In genomic region chr2:218397502-218398436, GRCh38 we compare ENCODE assay signal across 1 cellular context.
TF ChIP-seq lines count a peak whose summit lies in the region.

No MANE protein-coding gene starts in this region.

TF ChIP-seq in HepG2, 621 proteins besides CTCF, POLR2A, EP300 and RAD21 (continued from another document and continues in another):
- TF ChIP-seq KLF12 (CRISPR knock-in tag; IDR thresholded peaks at IDR 0.05; ENCODE audit: borderline replicate concordance), result peak; percentile 80; the same call in 1 of the 2 replicates
- no peak for TF ChIP-seq HHEX (CRISPR knock-in tag; IDR thresholded peaks at IDR 0.05)
- TF ChIP-seq, protein P1, sequence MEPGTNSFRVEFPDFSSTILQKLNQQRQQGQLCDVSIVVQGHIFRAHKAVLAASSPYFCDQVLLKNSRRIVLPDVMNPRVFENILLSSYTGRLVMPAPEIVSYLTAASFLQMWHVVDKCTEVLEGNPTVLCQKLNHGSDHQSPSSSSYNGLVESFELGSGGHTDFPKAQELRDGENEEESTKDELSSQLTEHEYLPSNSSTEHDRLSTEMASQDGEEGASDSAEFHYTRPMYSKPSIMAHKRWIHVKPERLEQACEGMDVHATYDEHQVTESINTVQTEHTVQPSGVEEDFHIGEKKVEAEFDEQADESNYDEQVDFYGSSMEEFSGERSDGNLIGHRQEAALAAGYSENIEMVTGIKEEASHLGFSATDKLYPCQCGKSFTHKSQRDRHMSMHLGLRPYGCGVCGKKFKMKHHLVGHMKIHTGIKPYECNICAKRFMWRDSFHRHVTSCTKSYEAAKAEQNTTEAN (CRISPR knock-in tag; conservative IDR thresholded peaks at IDR 0.05), result peak; percentile 64
- no peak for TF ChIP-seq ZNF737 (CRISPR knock-in tag; IDR thresholded peaks at IDR 0.05; ENCODE audit: borderline replicate concordance)
- TF ChIP-seq ZNF362 (CRISPR knock-in tag; IDR thresholded peaks at IDR 0.05; ENCODE audit: borderline replicate concordance), result 0 out of 2 replicates have a peak, but pooled peaks have one; percentile 32
- TF ChIP-seq FOXM1 (CRISPR knock-in tag; IDR thresholded peaks at IDR 0.05), result no peak
- TF ChIP-seq ARHGAP35 (CRISPR knock-in tag; IDR thresholded peaks at IDR 0.05; ENCODE audit: borderline replicate concordance), result peak; percentile 89
- TF ChIP-seq CEBPB (IDR thresholded peaks at IDR 0.05; ENCODE audit: borderline replicate concordance, low read depth, low read length), result no peak
- TF ChIP-seq HOXD1 (CRISPR knock-in tag; IDR thresholded peaks at IDR 0.05), result peak; percentile 88
- TF ChIP-seq, protein P2, sequence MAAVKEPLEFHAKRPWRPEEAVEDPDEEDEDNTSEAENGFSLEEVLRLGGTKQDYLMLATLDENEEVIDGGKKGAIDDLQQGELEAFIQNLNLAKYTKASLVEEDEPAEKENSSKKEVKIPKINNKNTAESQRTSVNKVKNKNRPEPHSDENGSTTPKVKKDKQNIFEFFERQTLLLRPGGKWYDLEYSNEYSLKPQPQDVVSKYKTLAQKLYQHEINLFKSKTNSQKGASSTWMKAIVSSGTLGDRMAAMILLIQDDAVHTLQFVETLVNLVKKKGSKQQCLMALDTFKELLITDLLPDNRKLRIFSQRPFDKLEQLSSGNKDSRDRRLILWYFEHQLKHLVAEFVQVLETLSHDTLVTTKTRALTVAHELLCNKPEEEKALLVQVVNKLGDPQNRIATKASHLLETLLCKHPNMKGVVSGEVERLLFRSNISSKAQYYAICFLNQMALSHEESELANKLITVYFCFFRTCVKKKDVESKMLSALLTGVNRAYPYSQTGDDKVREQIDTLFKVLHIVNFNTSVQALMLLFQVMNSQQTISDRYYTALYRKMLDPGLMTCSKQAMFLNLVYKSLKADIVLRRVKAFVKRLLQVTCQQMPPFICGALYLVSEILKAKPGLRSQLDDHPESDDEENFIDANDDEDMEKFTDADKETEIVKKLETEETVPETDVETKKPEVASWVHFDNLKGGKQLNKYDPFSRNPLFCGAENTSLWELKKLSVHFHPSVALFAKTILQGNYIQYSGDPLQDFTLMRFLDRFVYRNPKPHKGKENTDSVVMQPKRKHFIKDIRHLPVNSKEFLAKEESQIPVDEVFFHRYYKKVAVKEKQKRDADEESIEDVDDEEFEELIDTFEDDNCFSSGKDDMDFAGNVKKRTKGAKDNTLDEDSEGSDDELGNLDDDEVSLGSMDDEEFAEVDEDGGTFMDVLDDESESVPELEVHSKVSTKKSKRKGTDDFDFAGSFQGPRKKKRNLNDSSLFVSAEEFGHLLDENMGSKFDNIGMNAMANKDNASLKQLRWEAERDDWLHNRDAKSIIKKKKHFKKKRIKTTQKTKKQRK (IDR thresholded peaks at IDR 0.05; ENCODE audit: low read length), result no peak
- TF ChIP-seq SALL1 (CRISPR knock-in tag; IDR thresholded peaks at IDR 0.05), result peak; percentile 82
- peak; percentile 61 for TF ChIP-seq ZNF777 (CRISPR knock-in tag; IDR thresholded peaks at IDR 0.05)
- TF ChIP-seq, protein P3, sequence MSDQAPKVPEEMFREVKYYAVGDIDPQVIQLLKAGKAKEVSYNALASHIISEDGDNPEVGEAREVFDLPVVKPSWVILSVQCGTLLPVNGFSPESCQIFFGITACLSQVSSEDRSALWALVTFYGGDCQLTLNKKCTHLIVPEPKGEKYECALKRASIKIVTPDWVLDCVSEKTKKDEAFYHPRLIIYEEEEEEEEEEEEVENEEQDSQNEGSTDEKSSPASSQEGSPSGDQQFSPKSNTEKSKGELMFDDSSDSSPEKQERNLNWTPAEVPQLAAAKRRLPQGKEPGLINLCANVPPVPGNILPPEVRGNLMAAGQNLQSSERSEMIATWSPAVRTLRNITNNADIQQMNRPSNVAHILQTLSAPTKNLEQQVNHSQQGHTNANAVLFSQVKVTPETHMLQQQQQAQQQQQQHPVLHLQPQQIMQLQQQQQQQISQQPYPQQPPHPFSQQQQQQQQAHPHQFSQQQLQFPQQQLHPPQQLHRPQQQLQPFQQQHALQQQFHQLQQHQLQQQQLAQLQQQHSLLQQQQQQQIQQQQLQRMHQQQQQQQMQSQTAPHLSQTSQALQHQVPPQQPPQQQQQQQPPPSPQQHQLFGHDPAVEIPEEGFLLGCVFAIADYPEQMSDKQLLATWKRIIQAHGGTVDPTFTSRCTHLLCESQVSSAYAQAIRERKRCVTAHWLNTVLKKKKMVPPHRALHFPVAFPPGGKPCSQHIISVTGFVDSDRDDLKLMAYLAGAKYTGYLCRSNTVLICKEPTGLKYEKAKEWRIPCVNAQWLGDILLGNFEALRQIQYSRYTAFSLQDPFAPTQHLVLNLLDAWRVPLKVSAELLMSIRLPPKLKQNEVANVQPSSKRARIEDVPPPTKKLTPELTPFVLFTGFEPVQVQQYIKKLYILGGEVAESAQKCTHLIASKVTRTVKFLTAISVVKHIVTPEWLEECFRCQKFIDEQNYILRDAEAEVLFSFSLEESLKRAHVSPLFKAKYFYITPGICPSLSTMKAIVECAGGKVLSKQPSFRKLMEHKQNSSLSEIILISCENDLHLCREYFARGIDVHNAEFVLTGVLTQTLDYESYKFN (CRISPR knock-in tag; conservative IDR thresholded peaks at IDR 0.05), result peak; percentile 88
- no peak for TF ChIP-seq ZNF34 (CRISPR knock-in tag; IDR thresholded peaks at IDR 0.05; ENCODE audit: borderline replicate concordance)
- no peak for TF ChIP-seq SYNCRIP (IDR thresholded peaks at IDR 0.05; ENCODE audit: insufficient read depth, low read depth, low read length)
- TF ChIP-seq, protein P4, sequence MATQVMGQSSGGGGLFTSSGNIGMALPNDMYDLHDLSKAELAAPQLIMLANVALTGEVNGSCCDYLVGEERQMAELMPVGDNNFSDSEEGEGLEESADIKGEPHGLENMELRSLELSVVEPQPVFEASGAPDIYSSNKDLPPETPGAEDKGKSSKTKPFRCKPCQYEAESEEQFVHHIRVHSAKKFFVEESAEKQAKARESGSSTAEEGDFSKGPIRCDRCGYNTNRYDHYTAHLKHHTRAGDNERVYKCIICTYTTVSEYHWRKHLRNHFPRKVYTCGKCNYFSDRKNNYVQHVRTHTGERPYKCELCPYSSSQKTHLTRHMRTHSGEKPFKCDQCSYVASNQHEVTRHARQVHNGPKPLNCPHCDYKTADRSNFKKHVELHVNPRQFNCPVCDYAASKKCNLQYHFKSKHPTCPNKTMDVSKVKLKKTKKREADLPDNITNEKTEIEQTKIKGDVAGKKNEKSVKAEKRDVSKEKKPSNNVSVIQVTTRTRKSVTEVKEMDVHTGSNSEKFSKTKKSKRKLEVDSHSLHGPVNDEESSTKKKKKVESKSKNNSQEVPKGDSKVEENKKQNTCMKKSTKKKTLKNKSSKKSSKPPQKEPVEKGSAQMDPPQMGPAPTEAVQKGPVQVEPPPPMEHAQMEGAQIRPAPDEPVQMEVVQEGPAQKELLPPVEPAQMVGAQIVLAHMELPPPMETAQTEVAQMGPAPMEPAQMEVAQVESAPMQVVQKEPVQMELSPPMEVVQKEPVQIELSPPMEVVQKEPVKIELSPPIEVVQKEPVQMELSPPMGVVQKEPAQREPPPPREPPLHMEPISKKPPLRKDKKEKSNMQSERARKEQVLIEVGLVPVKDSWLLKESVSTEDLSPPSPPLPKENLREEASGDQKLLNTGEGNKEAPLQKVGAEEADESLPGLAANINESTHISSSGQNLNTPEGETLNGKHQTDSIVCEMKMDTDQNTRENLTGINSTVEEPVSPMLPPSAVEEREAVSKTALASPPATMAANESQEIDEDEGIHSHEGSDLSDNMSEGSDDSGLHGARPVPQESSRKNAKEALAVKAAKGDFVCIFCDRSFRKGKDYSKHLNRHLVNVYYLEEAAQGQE (IDR thresholded peaks at IDR 0.05; ENCODE audit: borderline replicate concordance in 1 of 2, low read depth in 1 of 2, low read length in 2 of 2), result peak in 1 of 2 experiments; percentile 78; a peak in 2 of 4 replicates
- TF ChIP-seq, protein P5, sequence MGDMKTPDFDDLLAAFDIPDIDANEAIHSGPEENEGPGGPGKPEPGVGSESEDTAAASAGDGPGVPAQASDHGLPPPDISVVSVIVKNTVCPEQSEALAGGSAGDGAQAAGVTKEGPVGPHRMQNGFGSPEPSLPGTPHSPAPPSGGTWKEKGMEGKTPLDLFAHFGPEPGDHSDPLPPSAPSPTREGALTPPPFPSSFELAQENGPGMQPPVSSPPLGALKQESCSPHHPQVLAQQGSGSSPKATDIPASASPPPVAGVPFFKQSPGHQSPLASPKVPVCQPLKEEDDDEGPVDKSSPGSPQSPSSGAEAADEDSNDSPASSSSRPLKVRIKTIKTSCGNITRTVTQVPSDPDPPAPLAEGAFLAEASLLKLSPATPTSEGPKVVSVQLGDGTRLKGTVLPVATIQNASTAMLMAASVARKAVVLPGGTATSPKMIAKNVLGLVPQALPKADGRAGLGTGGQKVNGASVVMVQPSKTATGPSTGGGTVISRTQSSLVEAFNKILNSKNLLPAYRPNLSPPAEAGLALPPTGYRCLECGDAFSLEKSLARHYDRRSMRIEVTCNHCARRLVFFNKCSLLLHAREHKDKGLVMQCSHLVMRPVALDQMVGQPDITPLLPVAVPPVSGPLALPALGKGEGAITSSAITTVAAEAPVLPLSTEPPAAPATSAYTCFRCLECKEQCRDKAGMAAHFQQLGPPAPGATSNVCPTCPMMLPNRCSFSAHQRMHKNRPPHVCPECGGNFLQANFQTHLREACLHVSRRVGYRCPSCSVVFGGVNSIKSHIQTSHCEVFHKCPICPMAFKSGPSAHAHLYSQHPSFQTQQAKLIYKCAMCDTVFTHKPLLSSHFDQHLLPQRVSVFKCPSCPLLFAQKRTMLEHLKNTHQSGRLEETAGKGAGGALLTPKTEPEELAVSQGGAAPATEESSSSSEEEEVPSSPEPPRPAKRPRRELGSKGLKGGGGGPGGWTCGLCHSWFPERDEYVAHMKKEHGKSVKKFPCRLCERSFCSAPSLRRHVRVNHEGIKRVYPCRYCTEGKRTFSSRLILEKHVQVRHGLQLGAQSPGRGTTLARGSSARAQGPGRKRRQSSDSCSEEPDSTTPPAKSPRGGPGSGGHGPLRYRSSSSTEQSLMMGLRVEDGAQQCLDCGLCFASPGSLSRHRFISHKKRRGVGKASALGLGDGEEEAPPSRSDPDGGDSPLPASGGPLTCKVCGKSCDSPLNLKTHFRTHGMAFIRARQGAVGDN (CRISPR knock-in tag; IDR thresholded peaks at IDR 0.05), result peak; percentile 83
- TF ChIP-seq NFYB (CRISPR knock-in tag; IDR thresholded peaks at IDR 0.05), result no peak
- TF ChIP-seq SUZ12 (IDR thresholded peaks at IDR 0.05; ENCODE audit: low read depth, low read length), result no peak
- TF ChIP-seq FIP1L1 (IDR thresholded peaks at IDR 0.05; ENCODE audit: borderline replicate concordance, insufficient read depth, low read depth, low read length), result peak; percentile 89; the same call in 1 of the 2 replicates
- no peak for TF ChIP-seq SMAD9 (CRISPR knock-in tag; IDR thresholded peaks at IDR 0.05)
- TF ChIP-seq ZNF547 (CRISPR knock-in tag; IDR thresholded peaks at IDR 0.05), result peak; percentile 64
- TF ChIP-seq THAP11 (CRISPR knock-in tag; IDR thresholded peaks at IDR 0.05), result peak; percentile 73
- peak; percentile 66 for TF ChIP-seq ZNF740 (CRISPR knock-in tag; IDR thresholded peaks at IDR 0.05)
- no peak; the same call in 1 of the 2 replicates for TF ChIP-seq ZBTB14 (CRISPR knock-in tag; IDR thresholded peaks at IDR 0.05)
- no peak for TF ChIP-seq ZNF496 (CRISPR knock-in tag; IDR thresholded peaks at IDR 0.05; ENCODE audit: insufficient replicate concordance)
- TF ChIP-seq NCOA5 (CRISPR knock-in tag; IDR thresholded peaks at IDR 0.05), result 0 out of 2 replicates have a peak, but pooled peaks have one; percentile 62
- peak; percentile 93; the same call in 1 of the 2 replicates for TF ChIP-seq ADNP (CRISPR knock-in tag; IDR thresholded peaks at IDR 0.05)
- peak; percentile 63; the same call in 1 of the 2 replicates for TF ChIP-seq CBX5 (CRISPR knock-in tag; IDR thresholded peaks at IDR 0.05; ENCODE audit: borderline replicate concordance)
- peak; percentile 53; the same call in 1 of the 2 replicates for TF ChIP-seq ZFY (CRISPR knock-in tag; IDR thresholded peaks at IDR 0.05)
- TF ChIP-seq ZMYM4 (CRISPR knock-in tag; IDR thresholded peaks at IDR 0.05), result peak; percentile 61; the same call in 1 of the 2 replicates
- peak; percentile 48; the same call in 1 of the 2 replicates for TF ChIP-seq HMG20A (CRISPR knock-in tag; IDR thresholded peaks at IDR 0.05; ENCODE audit: borderline replicate concordance)
- 0 out of 2 replicates have a peak, but pooled peaks have one; percentile 40 for TF ChIP-seq PAX8 (CRISPR knock-in tag; IDR thresholded peaks at IDR 0.05; ENCODE audit: borderline replicate concordance)
- TF ChIP-seq GMEB2 (CRISPR knock-in tag; IDR thresholded peaks at IDR 0.05; ENCODE audit: low read depth), result no peak
- peak; percentile 40; the same call in 1 of the 2 replicates for TF ChIP-seq ZNF317 (CRISPR knock-in tag; IDR thresholded peaks at IDR 0.05)
- no peak for TF ChIP-seq NR3C1 (CRISPR knock-in tag; IDR thresholded peaks at IDR 0.05)
